1 cellular context compared by ENCODE assay signal in the genomic region with DNA sequence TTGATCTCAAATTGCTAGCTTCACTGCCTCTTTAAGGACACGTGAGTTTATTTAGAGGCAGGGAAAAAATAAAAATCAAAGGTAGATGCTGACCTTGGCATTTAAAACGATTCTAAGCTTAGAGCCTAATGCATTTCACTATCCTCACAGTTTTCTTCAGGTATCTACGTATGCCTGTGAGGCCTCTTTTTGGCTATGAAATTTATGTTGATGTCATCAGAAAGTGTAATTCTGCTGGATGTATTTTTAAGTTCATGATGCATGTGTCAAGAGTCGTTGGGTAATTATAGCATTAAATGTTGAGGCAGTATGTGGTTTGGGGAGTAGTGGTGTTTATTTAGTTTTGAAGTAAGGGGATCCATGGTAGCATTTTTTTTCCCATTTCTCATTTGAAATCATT.
TF ChIP-seq lines count a peak whose summit lies in the region.

No MANE protein-coding gene starts in this region.

TF ChIP-seq in HepG2, 621 proteins besides CTCF, POLR2A, EP300 and RAD21:
- TF ChIP-seq MAFF (IDR thresholded peaks at IDR 0.05; ENCODE audit: low read depth, low read length) (peak; percentile 87), CAMTA2 (CRISPR knock-in tag; IDR thresholded peaks at IDR 0.05; ENCODE audit: borderline replicate concordance) (no peak), SMAD9 (CRISPR knock-in tag; IDR thresholded peaks at IDR 0.05) (no peak), CC2D1A (CRISPR knock-in tag; IDR thresholded peaks at IDR 0.05) (no peak), MAFK (conservative IDR thresholded peaks at IDR 0.05 in 1 of 2, IDR thresholded peaks at IDR 0.05 in 1 of 2; ENCODE audit: low read length in 2 of 2) (peak; percentile 89 to 94)
- TF ChIP-seq, protein P1, sequence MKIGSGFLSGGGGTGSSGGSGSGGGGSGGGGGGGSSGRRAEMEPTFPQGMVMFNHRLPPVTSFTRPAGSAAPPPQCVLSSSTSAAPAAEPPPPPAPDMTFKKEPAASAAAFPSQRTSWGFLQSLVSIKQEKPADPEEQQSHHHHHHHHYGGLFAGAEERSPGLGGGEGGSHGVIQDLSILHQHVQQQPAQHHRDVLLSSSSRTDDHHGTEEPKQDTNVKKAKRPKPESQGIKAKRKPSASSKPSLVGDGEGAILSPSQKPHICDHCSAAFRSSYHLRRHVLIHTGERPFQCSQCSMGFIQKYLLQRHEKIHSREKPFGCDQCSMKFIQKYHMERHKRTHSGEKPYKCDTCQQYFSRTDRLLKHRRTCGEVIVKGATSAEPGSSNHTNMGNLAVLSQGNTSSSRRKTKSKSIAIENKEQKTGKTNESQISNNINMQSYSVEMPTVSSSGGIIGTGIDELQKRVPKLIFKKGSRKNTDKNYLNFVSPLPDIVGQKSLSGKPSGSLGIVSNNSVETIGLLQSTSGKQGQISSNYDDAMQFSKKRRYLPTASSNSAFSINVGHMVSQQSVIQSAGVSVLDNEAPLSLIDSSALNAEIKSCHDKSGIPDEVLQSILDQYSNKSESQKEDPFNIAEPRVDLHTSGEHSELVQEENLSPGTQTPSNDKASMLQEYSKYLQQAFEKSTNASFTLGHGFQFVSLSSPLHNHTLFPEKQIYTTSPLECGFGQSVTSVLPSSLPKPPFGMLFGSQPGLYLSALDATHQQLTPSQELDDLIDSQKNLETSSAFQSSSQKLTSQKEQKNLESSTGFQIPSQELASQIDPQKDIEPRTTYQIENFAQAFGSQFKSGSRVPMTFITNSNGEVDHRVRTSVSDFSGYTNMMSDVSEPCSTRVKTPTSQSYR (CRISPR knock-in tag; IDR thresholded peaks at IDR 0.05; ENCODE audit: borderline replicate concordance) = no peak
- TF ChIP-seq, protein P2, sequence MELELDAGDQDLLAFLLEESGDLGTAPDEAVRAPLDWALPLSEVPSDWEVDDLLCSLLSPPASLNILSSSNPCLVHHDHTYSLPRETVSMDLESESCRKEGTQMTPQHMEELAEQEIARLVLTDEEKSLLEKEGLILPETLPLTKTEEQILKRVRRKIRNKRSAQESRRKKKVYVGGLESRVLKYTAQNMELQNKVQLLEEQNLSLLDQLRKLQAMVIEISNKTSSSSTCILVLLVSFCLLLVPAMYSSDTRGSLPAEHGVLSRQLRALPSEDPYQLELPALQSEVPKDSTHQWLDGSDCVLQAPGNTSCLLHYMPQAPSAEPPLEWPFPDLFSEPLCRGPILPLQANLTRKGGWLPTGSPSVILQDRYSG (CRISPR knock-in tag; IDR thresholded peaks at IDR 0.05) = no peak
